ENCODE assay signal across 14 cellular contexts in the genomic region with DNA sequence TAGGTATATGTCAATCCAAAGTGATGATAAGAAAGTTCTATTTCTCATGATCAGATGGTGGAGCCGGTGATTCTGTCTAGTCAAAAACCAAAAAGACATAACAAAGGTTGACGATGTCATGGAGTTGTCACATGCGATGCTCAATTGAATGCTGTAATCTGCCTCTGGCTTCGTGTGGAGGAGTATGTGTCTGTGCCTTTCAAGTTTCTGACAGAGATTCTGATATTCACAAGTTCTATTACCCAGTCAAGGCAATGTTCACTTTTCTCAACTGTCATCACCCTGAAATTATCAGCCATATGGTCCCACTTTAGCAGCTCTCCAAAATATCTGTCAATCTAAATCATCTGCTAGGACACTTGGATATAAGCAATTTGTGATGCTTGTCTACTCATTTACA.
DNase-seq lines count a peak whose midpoint lies in the region; ATAC-seq and TF ChIP-seq lines count a peak whose summit lies in the region.
"Had no signal": no experiment of that assay in that cellular context is flagged by ENCODE, and none has a peak within 500 bp of the region (broad histone marks: within the 10 kb centered on the region; RNA-seq: fewer than 3 reads in every experiment).

No MANE protein-coding gene starts in this region.

- no peak overlapping the region for H3K4me3 Mint-ChIP-seq in CD8-positive, alpha-beta T cell
- H3K4me3 Mint-ChIP-seq: CD14-positive monocyte; CD4-positive, alpha-beta memory T cell; H9 had no signal

- POLR2A ChIA-PET in CD8-positive, alpha-beta T cell (lab: Charles Lee) = no interaction called here

- CTCF ChIA-PET in CD8-positive, alpha-beta T cell (lab: Charles Lee) = no interaction called here

- H3K27ac Mint-ChIP-seq in CD8-positive, alpha-beta T cell = no peak overlapping the region
- H3K27ac Mint-ChIP-seq: CD14-positive monocyte; CD4-positive, alpha-beta memory T cell; H9 had no signal

- no peaks in the 10 kb centered on the region for H3K4me1 ChIP-seq in CD8-positive, alpha-beta T cell (ENCODE audit: insufficient read depth, low read length)
- H3K4me1 ChIP-seq: A549, BLaER1 had no signal

- no peak overlapping the region for H3K4me3 ChIP-seq in CD8-positive, alpha-beta T cell (ENCODE audit: low read depth, low read length)
- H3K4me3 ChIP-seq: A549, BLaER1 had no signal

- DNase-seq in DMS 273 (lab: John Stamatoyannopoulos, UW; ENCODE audit: unreplicated experiment) = peak; percentile 3
- DNase-seq in DMS 273 treated with DMSO at 0.1 percent for 48 hours (lab: John Stamatoyannopoulos, UW) = no peak
- DNase-seq in NCI-H446 (lab: John Stamatoyannopoulos, UW) = peak; percentile 1 to 2
- DNase-seq in NCI-H69 (lab: John Stamatoyannopoulos, UW) = peak; percentile 22
- no peak for DNase-seq in CD8-positive, alpha-beta T cell
- no peak for DNase-seq in LoVo (ENCODE audit: low spot score)
- DNase-seq: Calu3; CD4-positive, alpha-beta memory T cell; H9 had no signal

- H3K9me3 ChIP-seq in CD8-positive, alpha-beta T cell (ENCODE audit: low read length) = no peaks in the 10 kb centered on the region
- H3K9me3 ChIP-seq: A549, BLaER1 had no signal

- no peak overlapping the region for H3K27ac ChIP-seq in CD8-positive, alpha-beta T cell (ENCODE audit: low read depth, low read length)
- H3K27ac ChIP-seq: 22Rv1, A549, BLaER1 had no signal

- H3K27me3 ChIP-seq in CD8-positive, alpha-beta T cell (ENCODE audit: insufficient read depth, low read length) = no peaks in the 10 kb centered on the region
- H3K27me3 ChIP-seq: BLaER1 had no signal

- TF ChIP-seq CTCF in CD8-positive, alpha-beta T cell (IDR thresholded peaks at IDR 0.05) = no peak

- no peaks in the 10 kb centered on the region for H3K36me3 ChIP-seq in CD8-positive, alpha-beta T cell (ENCODE audit: insufficient read depth, low read length)
- H3K36me3 ChIP-seq: BLaER1 had no signal

- ATAC-seq in CD8-positive, alpha-beta T cell = no peak
- no peak for ATAC-seq in HG03045 (IDR thresholded peaks at IDR 0.05; ENCODE audit: unreplicated experiment)
- ATAC-seq: A549 had no signal

- H3K36me3 Mint-ChIP-seq in CD8-positive, alpha-beta T cell = no peaks in the 10 kb centered on the region
- H3K36me3 Mint-ChIP-seq: CD14-positive monocyte; CD4-positive, alpha-beta memory T cell had no signal

- H3K4me1 Mint-ChIP-seq in CD8-positive, alpha-beta T cell (ENCODE audit: low read depth) = no peaks in the 10 kb centered on the region
- H3K4me1 Mint-ChIP-seq: CD14-positive monocyte; CD4-positive, alpha-beta memory T cell; H9 had no signal

- H3K27me3 Mint-ChIP-seq in CD8-positive, alpha-beta T cell (ENCODE audit: low read depth) = no peaks in the 10 kb centered on the region
- H3K27me3 Mint-ChIP-seq: CD4-positive, alpha-beta memory T cell had no signal

- H3K9me3 Mint-ChIP-seq in CD8-positive, alpha-beta T cell = peaks cover 30% of the 10 kb centered on the region
- H3K9me3 Mint-ChIP-seq: H9 had no signal

- intact Hi-C loops in CD8-positive, alpha-beta T cell (cut with DNase I, micrococcal nuclease) = no loop called here

Comparison
In these comparisons a context has a peak if more than half of its experiments do, and no peak if none do; other contexts are left out.
1. DNase-seq: peak in DMS 273 (single experiment), NCI-H446 (2 of 2) and NCI-H69 (single experiment); none in DMS 273 treated with DMSO at 0.1 percent for 48 hours (single experiment), CD8-positive, alpha-beta T cell (0 of 7) and LoVo (single experiment).